In genomic region chr15:74959643-74959939, GRCh38 we compare ENCODE assay signal across 18 cellular contexts. TPM values are rescaled to one million over a fixed set of nuclear protein-coding genes. Genes with fewer than 3 reads are reported as not detected.
DNase-seq lines count a peak whose midpoint lies in the region; ATAC-seq and TF ChIP-seq lines count a peak whose summit lies in the region.
"Had no signal": no experiment of that assay in that cellular context is flagged by ENCODE, and none has a peak within 500 bp of the region (broad histone marks: within the 10 kb centered on the region; RNA-seq: fewer than 3 reads in every experiment).

No MANE protein-coding gene starts in this region.

- peak overlapping the region; percentile 94 for H3K4me3 Mint-ChIP-seq in endothelial cell (ENCODE audit: unreplicated experiment)

- no peak for TF ChIP-seq POLR2A in uterus (IDR thresholded peaks at IDR 0.05)

- peaks cover 30% of the 10 kb centered on the region for H3K4me1 ChIP-seq in HUES6 (ENCODE audit: control insufficient read depth, insufficient read depth, low read length)
- peaks cover 15 to 21% of the 10 kb centered on the region in 2 donors for H3K4me1 ChIP-seq in neuronal stem cell (ENCODE audit: control insufficient read depth in 2 of 2, insufficient read depth in 1 of 2, low read depth in 1 of 2, low read length in 2 of 2)
- peaks cover 0 to 7% of the 10 kb centered on the region in 2 donors for H3K4me1 ChIP-seq in uterus

- H2AK5ac ChIP-seq in neuronal stem cell (ENCODE audit: low read depth, low read length) = no peak overlapping the region

- H2BK15ac ChIP-seq in neuronal stem cell (ENCODE audit: low read length) = no peak overlapping the region

- no peak overlapping the region for H2BK12ac ChIP-seq in neuronal stem cell (ENCODE audit: low read length)

- no peak overlapping the region for H3K18ac ChIP-seq in neuronal stem cell (ENCODE audit: low read length)

- peak overlapping the region; percentile 69 for H3K4me3 ChIP-seq in AG10803 (ENCODE audit: low read length)
- peak overlapping the region; percentile 69; the same call in 1 of the 2 replicates for H3K4me3 ChIP-seq in HUES6 (ENCODE audit: low read depth, low read length)
- H3K4me3 ChIP-seq in neuronal stem cell (ENCODE audit: low read length in 2 of 2) = no peak overlapping the region
- no peak overlapping the region for H3K4me3 ChIP-seq in uterus
- H3K4me3 ChIP-seq: BLaER1, MG63 had no signal

- H3K36me3 Mint-ChIP-seq in endothelial cell (ENCODE audit: low read depth, unreplicated experiment) = peaks cover 4% of the 10 kb centered on the region

- H3K9me3 ChIP-seq in HUES6 (ENCODE audit: control insufficient read depth, insufficient read depth, low read depth, low read length) = no peaks in the 10 kb centered on the region
- no peaks in the 10 kb centered on the region for H3K9me3 ChIP-seq in neuronal stem cell (replicated peaks in 1 of 2; ENCODE audit: control insufficient read depth in 2 of 2, insufficient read depth in 1 of 2, low read depth in 1 of 2, low read length in 2 of 2)
- H3K9me3 ChIP-seq in uterus = no peaks in the 10 kb centered on the region
- H3K9me3 ChIP-seq: heart right ventricle, MG63 had no signal

- H3K27ac ChIP-seq in HUES6 (ENCODE audit: low read depth, low read length) = no peak overlapping the region
- no peak overlapping the region for H3K27ac ChIP-seq in neuronal stem cell (replicated peaks; ENCODE audit: low read length)
- no peak overlapping the region for H3K27ac ChIP-seq in uterus
- H3K27ac ChIP-seq: BLaER1, epithelial cell of prostate had no signal

- no peak overlapping the region for H3K14ac ChIP-seq in neuronal stem cell (ENCODE audit: low read length)

- H2BK120ac ChIP-seq in neuronal stem cell (ENCODE audit: low read depth, low read length) = no peak overlapping the region

- no peak for ATAC-seq in HG03432 (IDR thresholded peaks at IDR 0.05; ENCODE audit: unreplicated experiment)
- ATAC-seq: heart right ventricle, left colon had no signal

- H2AFZ ChIP-seq in neuronal stem cell (ENCODE audit: low read length) = peak overlapping the region; percentile 81

- H2BK5ac ChIP-seq in neuronal stem cell (ENCODE audit: low read length) = no peak overlapping the region

- peaks cover 59% of the 10 kb centered on the region for H3K4me1 Mint-ChIP-seq in endothelial cell (ENCODE audit: unreplicated experiment)

- no peak overlapping the region for H4K8ac ChIP-seq in neuronal stem cell (ENCODE audit: low read depth, low read length)

- H3K79me1 ChIP-seq in neuronal stem cell (ENCODE audit: low read depth, low read length) = no peaks in the 10 kb centered on the region

- intact Hi-C loops in uterus (cut with DNase I; ENCODE audit: low total_unique reads) = no loop called here

- no CpG with 5 or more reads among the region's 4 CpGs for WGBS in neuronal stem cell (ENCODE audit: extremely low coverage in 2 of 2, insufficient read length in 2 of 2, insufficient replicate concordance in 1 of 2), 2 donors

- H3K27me3 Mint-ChIP-seq in endothelial cell (ENCODE audit: unreplicated experiment) = peaks cover 15% of the 10 kb centered on the region

- peaks cover 58% of the 10 kb centered on the region for H3K27me3 ChIP-seq in HUES6 (ENCODE audit: control insufficient read depth, insufficient read depth, low read length)
- peaks cover 19 to 70% (median 61%) of the 10 kb centered on the region in 3 experiments for H3K27me3 ChIP-seq in neuronal stem cell (ENCODE audit: control insufficient read depth in 3 of 3, insufficient read depth in 3 of 3, low read depth in 1 of 3, low read length in 3 of 3)
- peaks cover 4 to 20% of the 10 kb centered on the region in 2 donors for H3K27me3 ChIP-seq in uterus
- H3K27me3 ChIP-seq: MG63 had no signal

- DNase-seq in AG10803 (ENCODE audit: low read depth) = no peak
- DNase-seq in endothelial cell (ENCODE audit: low spot score) = no peak
- no peak for DNase-seq in neuronal stem cell (ENCODE audit: low spot score)
- DNase-seq in uterus = no peak
- no peak for DNase-seq in HPDE6-E6E7 (ENCODE audit: extremely low spot score)
- no peak for DNase-seq in activated CD4-positive, alpha-beta T cell treated with anti-CD3 and anti-CD28 coated beads for 48 hours
- DNase-seq: activated naive CD4-positive, alpha-beta T cell treated with anti-CD3 and anti-CD28 coated beads for 36 hours; heart right ventricle; MG63; NCI-H1930; NCI-H526 treated with DMSO at 0.1 percent for 48 hours; SW 1271; trophoblast cell had no signal

- TF ChIP-seq CTCF in AG10803 (conservative IDR thresholded peaks at IDR 0.05; ENCODE audit: low read length) (no peak), endothelial cell (IDR thresholded peaks at IDR 0.05; ENCODE audit: unreplicated experiment) (no peak), uterus (IDR thresholded peaks at IDR 0.05) (no peak)

- H3K9me3 Mint-ChIP-seq in endothelial cell (ENCODE audit: unreplicated experiment) = no peaks in the 10 kb centered on the region
- H3K9me3 Mint-ChIP-seq: activated naive CD4-positive, alpha-beta T cell treated with anti-CD3 and anti-CD28 coated beads for 36 hours had no signal

- no peak overlapping the region for H3K4ac ChIP-seq in neuronal stem cell (ENCODE audit: low read length)

- H3K36me3 ChIP-seq in HUES6 (ENCODE audit: control insufficient read depth, insufficient read depth, low read length) = no peaks in the 10 kb centered on the region
- no peaks in the 10 kb centered on the region for H3K36me3 ChIP-seq in neuronal stem cell (replicated peaks in 1 of 2; ENCODE audit: control insufficient read depth in 2 of 2, insufficient read depth in 2 of 2, low read length in 2 of 2)
- H3K36me3 ChIP-seq in uterus = no peaks in the 10 kb centered on the region
- H3K36me3 ChIP-seq: BLaER1, heart right ventricle, MG63 had no signal

- no peak overlapping the region for H3K23ac ChIP-seq in neuronal stem cell (ENCODE audit: low read depth, low read length, poor library complexity)

- no peak overlapping the region for H3K4me2 ChIP-seq in neuronal stem cell (ENCODE audit: insufficient read depth, low read length, poor library complexity, severe bottlenecking)
- H3K4me2 ChIP-seq: BLaER1 had no signal

- H3K9ac ChIP-seq in HUES6 (ENCODE audit: low read length) (no peak overlapping the region), neuronal stem cell (ENCODE audit: low read depth, low read length, poor library complexity) (no peak overlapping the region)
- H3K9ac ChIP-seq: BLaER1 had no signal

- peak overlapping the region; percentile 82 for H3K27ac Mint-ChIP-seq in endothelial cell (ENCODE audit: unreplicated experiment)
- H3K27ac Mint-ChIP-seq: activated naive CD4-positive, alpha-beta T cell treated with anti-CD3 and anti-CD28 coated beads for 36 hours had no signal

- H4K91ac ChIP-seq in neuronal stem cell (ENCODE audit: low read depth, low read length, poor library complexity) = no peak overlapping the region

RNA-seq across cellular contexts. Expression of gene RPP25, which starts 3.0 kb away (rescaled TPM):
- total RNA-seq in endothelial cell (ENCODE audit: unreplicated experiment) (24.0 TPM), uterus (10 to 100 TPM in 1 of 4 donors, 1 to 10 TPM in 3; 3.0 to 16.8 (median 7.0) TPM)
- polyA plus RNA-seq in neuronal stem cell (2013, experiment 1 of 2) = 4.1 TPM
- polyA plus RNA-seq in neuronal stem cell (2013, experiment 2 of 2) = 4.0 TPM

RNA-seq across cellular contexts. Expression of gene COX5A, which starts 21.7 kb away (rescaled TPM):
- total RNA-seq in endothelial cell (ENCODE audit: unreplicated experiment) (182 TPM), uterus (10 to 100 TPM in 3 of 4 donors, 1 to 10 TPM in 1; 9.0 to 84.1 (median 46.6) TPM)
- 306 TPM for polyA plus RNA-seq in neuronal stem cell (2013, experiment 1 of 2)
- polyA plus RNA-seq in neuronal stem cell (2013, experiment 2 of 2) = 291 TPM

RNA-seq across cellular contexts. Expression of gene SCAMP5, which starts 35.8 kb away (rescaled TPM):
- 132 TPM for total RNA-seq in endothelial cell (ENCODE audit: unreplicated experiment)
- 28.0 TPM for polyA plus RNA-seq in neuronal stem cell (2013, experiment 1 of 2)
- 27.3 TPM for polyA plus RNA-seq in neuronal stem cell (2013, experiment 2 of 2)
- 1 to 10 TPM in 3 of 4 donors, under 1 TPM in 1; 0.29 to 6.6 (median 1.9) TPM for total RNA-seq in uterus

RNA-seq across cellular contexts. Expression of gene FAM219B, which starts 52.9 kb away (rescaled TPM):
- 70.0 TPM for total RNA-seq in endothelial cell (ENCODE audit: unreplicated experiment)
- 63.9 TPM for polyA plus RNA-seq in neuronal stem cell (2013, experiment 1 of 2)
- polyA plus RNA-seq in neuronal stem cell (2013, experiment 2 of 2) = 61.0 TPM
- 100 to 1,000 TPM in 2 of 4 donors, 10 to 100 TPM in 2; 32.9 to 343 (median 86.5) TPM for total RNA-seq in uterus

Comparison
In these comparisons a context has a peak if more than half of its experiments do, and no peak if none do; other contexts are left out.
1. H3K4me3 ChIP-seq: peak in AG10803 (single experiment) and HUES6 (single experiment); none in neuronal stem cell (0 of 2) and uterus (0 of 2).
2. RNA of gene SCAMP5, which starts 35.8 kb away (total RNA-seq): 132 TPM in endothelial cell (single experiment); 0.29 to 6.6 TPM in uterus; every median in the first group is over 10 times any median in the second.